In the genomic region with DNA sequence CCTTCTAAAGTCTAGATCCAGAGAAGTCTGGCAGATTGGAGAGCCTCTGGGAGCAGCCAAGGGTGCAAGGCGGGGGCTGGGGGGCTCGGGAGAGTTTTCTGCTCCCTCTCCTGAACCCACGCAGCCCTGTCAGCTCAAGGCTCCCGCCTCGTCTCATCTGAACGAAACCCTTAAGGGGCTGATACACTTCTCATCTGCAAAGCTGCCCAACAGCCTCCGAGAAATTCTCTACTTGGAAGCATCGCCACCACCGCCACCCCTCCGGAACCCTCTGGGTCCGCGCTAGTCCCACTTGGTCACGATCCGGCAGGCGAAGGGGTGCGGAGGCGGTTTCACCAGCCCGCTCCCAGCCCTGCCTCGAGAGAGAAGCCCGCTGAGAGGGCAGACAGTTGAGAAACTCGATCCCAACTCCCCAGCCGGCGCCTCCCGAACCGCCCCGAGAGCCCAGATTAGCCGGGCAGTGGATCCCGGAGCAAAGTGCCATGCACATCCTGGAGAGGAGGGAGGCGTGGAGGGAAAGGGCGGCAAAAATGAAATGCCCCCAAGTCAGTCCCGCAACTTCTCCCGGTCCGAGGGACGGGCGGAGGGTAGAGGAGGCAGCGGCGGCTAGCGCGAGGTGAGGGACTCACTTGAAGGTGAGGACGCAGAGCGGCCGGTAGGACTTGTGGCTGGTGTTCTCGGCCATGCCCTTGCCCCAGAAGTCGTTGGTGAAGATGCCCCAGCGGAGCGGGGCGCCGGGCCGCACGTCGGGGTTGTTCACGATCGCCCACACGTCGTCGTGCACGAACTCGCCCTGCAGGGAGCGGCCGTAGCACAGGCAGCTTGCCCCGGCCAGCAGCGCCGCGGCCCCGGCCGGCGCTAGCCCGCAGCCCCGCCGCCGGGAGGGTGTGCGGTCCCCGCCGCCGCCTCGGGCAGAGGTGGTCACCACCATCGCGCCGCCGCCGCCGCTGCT, we compare ENCODE assay signal across 9 cellular contexts. TPM values are rescaled to one million over a fixed set of nuclear protein-coding genes. Genes with fewer than 3 reads are reported as not detected.
DNase-seq lines count a peak whose midpoint lies in the region; ATAC-seq lines count a peak whose summit lies in the region.
"Had no signal": no experiment of that assay in that cellular context is flagged by ENCODE, and none has a peak within 500 bp of the region (broad histone marks: within the 10 kb centered on the region; RNA-seq: fewer than 3 reads in every experiment).

No MANE protein-coding gene starts in this region.

- H3K4me3 ChIP-seq in ACC112 (ENCODE audit: low read depth, low read length) = peak overlapping the region; percentile 88
- peak overlapping the region; percentile 94 for H3K4me3 ChIP-seq in HUES6 (ENCODE audit: low read depth, low read length)
- no peak overlapping the region for H3K4me3 ChIP-seq in Karpas-422 (ENCODE audit: low read length)
- H3K4me3 ChIP-seq in effector memory CD4-positive, alpha-beta T cell (ENCODE audit: insufficient read depth, low read depth, low read length, poor library complexity, severe bottlenecking) = no peak overlapping the region

- peak overlapping the region; percentile 14 for H3K4me3 Mint-ChIP-seq in activated naive CD8-positive, alpha-beta T cell treated with anti-CD3 and anti-CD28 coated beads, Interleukin-2, amount 50 U/mL, for 24 hours
- H3K4me3 Mint-ChIP-seq: memory B cell had no signal

- H3K9ac ChIP-seq in HUES6 (ENCODE audit: low read length) (peak overlapping the region; percentile 86), Karpas-422 (ENCODE audit: low read length) (no peak overlapping the region)

- H3K4me1 Mint-ChIP-seq in activated naive CD8-positive, alpha-beta T cell treated with anti-CD3 and anti-CD28 coated beads, Interleukin-2, amount 50 U/mL, for 24 hours = peaks cover 7% of the 10 kb centered on the region
- H3K4me1 Mint-ChIP-seq: memory B cell had no signal

- no peaks in the 10 kb centered on the region for H4K20me1 ChIP-seq in Karpas-422 (ENCODE audit: insufficient read depth, low read depth, low read length)

- H2AFZ ChIP-seq in ACC112 (ENCODE audit: low read length, unreplicated experiment) = peak overlapping the region; percentile 14
- H2AFZ ChIP-seq in Karpas-422 (ENCODE audit: low read length) = no peak overlapping the region

- H3K9me3 ChIP-seq in HUES6 (ENCODE audit: control insufficient read depth, insufficient read depth, low read depth, low read length) (peaks cover 9% of the 10 kb centered on the region), Karpas-422 (ENCODE audit: low read length) (no peaks in the 10 kb centered on the region)
- H3K9me3 ChIP-seq in effector memory CD4-positive, alpha-beta T cell (ENCODE audit: control insufficient read depth, low read length) = no peaks in the 10 kb centered on the region

- no peaks in the 10 kb centered on the region for H3K36me3 Mint-ChIP-seq in activated naive CD8-positive, alpha-beta T cell treated with anti-CD3 and anti-CD28 coated beads, Interleukin-2, amount 50 U/mL, for 24 hours (ENCODE audit: low read depth)
- H3K36me3 Mint-ChIP-seq: memory B cell had no signal

- DNase-seq in activated naive CD8-positive, alpha-beta T cell treated with anti-CD3 and anti-CD28 coated beads, Interleukin-2, amount 50 U/mL, for 24 hours = no peak
- DNase-seq in hypothalamus (lab: John Stamatoyannopoulos, UW) (peak in 34 of 51 donors; percentile 9 to 69 (median 38)), sciatic nerve (ENCODE audit: low spot score) (peak; percentile 70), Karpas-422 (no peak)
- no peak for DNase-seq in effector memory CD4-positive, alpha-beta T cell

- H3K27me3 Mint-ChIP-seq in activated naive CD8-positive, alpha-beta T cell treated with anti-CD3 and anti-CD28 coated beads, Interleukin-2, amount 50 U/mL, for 24 hours = peaks cover 43% of the 10 kb centered on the region

- H3K9me3 Mint-ChIP-seq in activated naive CD8-positive, alpha-beta T cell treated with anti-CD3 and anti-CD28 coated beads, Interleukin-2, amount 50 U/mL, for 24 hours = peaks cover 6% of the 10 kb centered on the region
- H3K9me3 Mint-ChIP-seq: memory B cell had no signal

- H3K36me3 ChIP-seq in ACC112 (ENCODE audit: insufficient read depth, low read length) (peaks cover 15% of the 10 kb centered on the region; the same call in 1 of the 2 replicates), HUES6 (ENCODE audit: control insufficient read depth, insufficient read depth, low read length) (no peaks in the 10 kb centered on the region), Karpas-422 (ENCODE audit: insufficient read depth, low read length) (no peaks in the 10 kb centered on the region)
- no peaks in the 10 kb centered on the region for H3K36me3 ChIP-seq in effector memory CD4-positive, alpha-beta T cell (ENCODE audit: control insufficient read depth, insufficient read depth, low read length)

- H3K9me2 ChIP-seq in Karpas-422 (replicated peaks; ENCODE audit: insufficient read depth, low read length) = no peaks in the 10 kb centered on the region

- H3K27ac ChIP-seq in ACC112 (ENCODE audit: low read depth, low read length) (peak overlapping the region; percentile 92), HUES6 (ENCODE audit: low read depth, low read length) (no peak overlapping the region), Karpas-422 (ENCODE audit: low read length) (no peak overlapping the region)
- H3K27ac ChIP-seq in effector memory CD4-positive, alpha-beta T cell (ENCODE audit: insufficient read depth, low read length, poor library complexity, severe bottlenecking) = no peak overlapping the region

- peaks cover 59% of the 10 kb centered on the region for H3K79me2 ChIP-seq in ACC112 (ENCODE audit: control insufficient read depth, insufficient read depth, low read length, unreplicated experiment)
- no peaks in the 10 kb centered on the region for H3K79me2 ChIP-seq in Karpas-422 (ENCODE audit: low read length)

- H3K27me3 ChIP-seq in ACC112 (ENCODE audit: insufficient read depth, low read length) (no peaks in the 10 kb centered on the region), HUES6 (ENCODE audit: control insufficient read depth, insufficient read depth, low read length) (peaks cover 23% of the 10 kb centered on the region), Karpas-422 (ENCODE audit: low read length) (no peaks in the 10 kb centered on the region)
- H3K27me3 ChIP-seq in effector memory CD4-positive, alpha-beta T cell (replicated peaks; ENCODE audit: control insufficient read depth, insufficient read depth, low read length, poor library complexity, severe bottlenecking) = peaks cover 17% of the 10 kb centered on the region

- intact Hi-C loops in sciatic nerve (cut with DNase I) = no loop called here

- no peak overlapping the region for H3K27ac Mint-ChIP-seq in activated naive CD8-positive, alpha-beta T cell treated with anti-CD3 and anti-CD28 coated beads, Interleukin-2, amount 50 U/mL, for 24 hours
- H3K27ac Mint-ChIP-seq: memory B cell had no signal

- H3K4me2 ChIP-seq in Karpas-422 (ENCODE audit: low read depth, low read length, poor library complexity, severe bottlenecking) = no peak overlapping the region

- H3K4me1 ChIP-seq in ACC112 (ENCODE audit: control insufficient read depth, insufficient read depth, low read length, unreplicated experiment) (peaks cover 12% of the 10 kb centered on the region), HUES6 (ENCODE audit: control insufficient read depth, insufficient read depth, low read length) (peaks cover 17% of the 10 kb centered on the region), Karpas-422 (ENCODE audit: low read length) (no peaks in the 10 kb centered on the region)
- H3K4me1 ChIP-seq in effector memory CD4-positive, alpha-beta T cell (ENCODE audit: control insufficient read depth, insufficient read depth, low read length, poor library complexity, severe bottlenecking) = no peaks in the 10 kb centered on the region

- ATAC-seq in GM19351 (IDR thresholded peaks at IDR 0.05; ENCODE audit: unreplicated experiment) (peak; percentile 25), sciatic nerve (peak; percentile 61)
- no peak for ATAC-seq in activated naive CD8-positive, alpha-beta T cell treated with anti-CD3 and anti-CD28 coated beads, Interleukin-2, amount 50 U/mL, for 24 hours

RNA-seq across cellular contexts. Expression of gene TMTC1, which starts 0.6 kb away (rescaled TPM):
- 164 TPM for total RNA-seq in sciatic nerve
- not detected in 2 replicates for total RNA-seq in Karpas-422 (2014; rRNA removed; shearing (Covaris generic); ENCODE audit: low replicate concordance)

Comparison
In these comparisons a context has a peak if more than half of its experiments do, and no peak if none do; other contexts are left out.
1. H3K4me3 ChIP-seq: peak in ACC112 (single experiment) and HUES6 (single experiment); none in Karpas-422 (single experiment) and effector memory CD4-positive, alpha-beta T cell (single experiment).
2. DNase-seq: peak in hypothalamus (34 of 51) and sciatic nerve (single experiment); none in activated naive CD8-positive, alpha-beta T cell treated with anti-CD3 and anti-CD28 coated beads, Interleukin-2, amount 50 U/mL, for 24 hours (single experiment), Karpas-422 (single experiment) and effector memory CD4-positive, alpha-beta T cell (0 of 3).
3. RNA of gene TMTC1, which starts 0.6 kb away (total RNA-seq): 164 TPM in sciatic nerve (single experiment); not detected in Karpas-422; every median in the first group is over 100 times any median in the second.